ENCODE assay signal across 10 cellular contexts in the genomic region with DNA sequence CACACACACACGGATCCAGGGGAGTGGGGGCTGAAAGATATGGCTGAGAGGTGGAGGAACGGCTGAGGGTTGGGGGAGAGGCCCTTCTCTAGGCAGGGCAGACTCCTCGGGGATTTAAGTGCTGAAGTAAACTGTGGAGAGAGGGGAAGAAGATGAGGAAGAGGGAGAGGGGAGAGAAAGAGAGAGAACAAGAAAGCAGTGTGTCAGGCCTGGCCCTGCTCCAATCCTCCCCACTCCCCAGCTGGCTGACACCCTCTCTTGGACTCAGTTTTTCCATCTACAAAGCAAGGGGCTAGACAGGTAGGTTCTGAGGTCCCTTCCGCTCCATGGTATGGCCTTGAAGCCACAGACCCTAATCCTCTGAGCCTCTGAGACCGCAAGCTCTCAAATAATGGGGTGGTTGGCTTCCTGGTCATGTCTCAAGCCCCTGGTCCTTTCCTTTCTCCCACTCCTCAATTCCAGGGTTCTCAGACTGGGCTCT. TPM values are rescaled to one million over a fixed set of nuclear protein-coding genes. Genes with fewer than 3 reads are reported as not detected.
DNase-seq lines count a peak whose midpoint lies in the region; ATAC-seq, FAIRE-seq and TF ChIP-seq lines count a peak whose summit lies in the region.
"Had no signal": no experiment of that assay in that cellular context is flagged by ENCODE, and none has a peak within 500 bp of the region (broad histone marks: within the 10 kb centered on the region; RNA-seq: fewer than 3 reads in every experiment).

No MANE protein-coding gene starts in this region.

- no peak for TF ChIP-seq POLR2A in HCT116 (IDR thresholded peaks at IDR 0.05; ENCODE audit: borderline replicate concordance, extremely low read depth, insufficient read depth, insufficient read length)

- TF ChIP-seq CTCF in HCT116 (IDR thresholded peaks at IDR 0.05 in 2 of 3, conservative IDR thresholded peaks at IDR 0.05 in 1 of 3; ENCODE audit: borderline replicate concordance in 1 of 3, insufficient read depth in 1 of 3, low read depth in 2 of 3, low read length in 2 of 3) (no peak), left ventricle myocardium inferior (IDR thresholded peaks at IDR 0.05; ENCODE audit: borderline replicate concordance) (no peak), GM13976 (IDR thresholded peaks at IDR 0.05; ENCODE audit: borderline replicate concordance, control extremely low read depth, extremely low read depth, insufficient read depth, missing control alignments) (no peak)

- peak overlapping the region; percentile 99 for H3K4me2 ChIP-seq in HCT116 (ENCODE audit: low read length)

- peaks cover 34% of the 10 kb centered on the region for H3K36me3 Mint-ChIP-seq in activated CD8-positive, alpha-beta T cell treated with anti-CD3 and anti-CD28 coated beads, Interleukin-2, amount 10 ng/mL, durations not matched to agents 7 days and 5 days (ENCODE audit: low read depth)

- H3K27ac ChIP-seq in HCT116 (ENCODE audit: low read depth, low read length) (peak overlapping the region; percentile 12), left ventricle myocardium inferior (replicated peaks) (peak overlapping the region; percentile 100), small intestine (ENCODE audit: low read depth in 1 of 2, low read length in 1 of 2) (peak overlapping the region; percentile 15 to 44)

- H3K4me1 Mint-ChIP-seq in activated CD8-positive, alpha-beta T cell treated with anti-CD3 and anti-CD28 coated beads, Interleukin-2, amount 10 ng/mL, durations not matched to agents 7 days and 5 days (ENCODE audit: low read depth), result peaks cover 59% of the 10 kb centered on the region

- H3K27me3 ChIP-seq in HCT116 (ENCODE audit: insufficient read depth, low read length) (no peaks in the 10 kb centered on the region), left ventricle myocardium inferior (ENCODE audit: low read depth) (no peaks in the 10 kb centered on the region), small intestine (ENCODE audit: control insufficient read depth in 2 of 2, insufficient read depth in 2 of 2, low read length in 2 of 2) (no peaks in the 10 kb centered on the region)

- H2AFZ ChIP-seq in HCT116 (ENCODE audit: low read depth, low read length, poor library complexity, severe bottlenecking), result no peak overlapping the region

- intact Hi-C loops in HCT116 (cut with micrococcal nuclease) (no loop called here), left ventricle myocardium inferior (cut with micrococcal nuclease) (no loop called here)

- in situ Hi-C loops in GM13976 (cut with MboI; ENCODE audit: low sequenced_read_pairs, unreplicated experiment), result no loop called here

- H3K4me1 ChIP-seq in HCT116 (ENCODE audit: control insufficient read depth in 1 of 2, insufficient read depth in 2 of 2, low read length in 2 of 2), result peaks cover 42 to 78% of the 10 kb centered on the region in 2 experiments
- H3K4me1 ChIP-seq in left ventricle myocardium inferior, result peaks cover 86% of the 10 kb centered on the region
- H3K4me1 ChIP-seq in small intestine (ENCODE audit: control insufficient read depth in 2 of 2, insufficient read depth in 1 of 2, low read depth in 1 of 2, low read length in 1 of 2), result peaks cover 6 to 15% of the 10 kb centered on the region in 2 donors

- WGBS in small intestine, 3 donors, result 47 to 58% (median 51%) methylated on average over 5 of the region's 5 CpGs

- CTCF ChIA-PET in HCT116 (lab: Charles Lee), result interaction anchor here (0.7 kb wide), 1 partner anchor 459 kb away, joined by 3 read pairs; no protein-coding TSS in a partner anchor
- CTCF ChIA-PET in activated CD8-positive, alpha-beta T cell treated with anti-CD3 and anti-CD28 coated beads, Interleukin-2, amount 10 ng/mL, durations not matched to agents 7 days and 5 days (lab: Charles Lee), result interaction anchor here (0.7 to 14.0 kb wide), 6 partner anchors 23 to 217 kb away, joined by 3 to 165 read pairs (median 6); a partner anchor contains a TSS

- H3K4me3 ChIP-seq in HCT116 (replicated peaks in 1 of 2; ENCODE audit: low read depth in 1 of 2, low read length in 2 of 2) (no peak overlapping the region), left ventricle myocardium inferior (peak overlapping the region; percentile 95), small intestine (ENCODE audit: low read depth in 1 of 2, low read length in 2 of 2) (peak overlapping the region in 1 of 2 donors; percentile 97)

- TF ChIP-seq RAD21 in HCT116 (IDR thresholded peaks at IDR 0.05; ENCODE audit: low read depth), result no peak

- POLR2A ChIA-PET in HCT116 (lab: Charles Lee), result interaction anchor here (9.4 kb wide), 1 partner anchor 12 kb away, joined by 95 read pairs; no protein-coding TSS in a partner anchor
- POLR2A ChIA-PET in activated CD8-positive, alpha-beta T cell treated with anti-CD3 and anti-CD28 coated beads, Interleukin-2, amount 10 ng/mL, durations not matched to agents 7 days and 5 days (lab: Charles Lee), result interaction anchor here (0.6 to 8.3 kb wide), 6 partner anchors 13 to 60 kb away, joined by 4 to 343 read pairs (median 4); a partner anchor contains a TSS

- no peak for ATAC-seq in HCT116
- ATAC-seq in activated CD8-positive, alpha-beta T cell treated with anti-CD3 and anti-CD28 coated beads, Interleukin-2, amount 10 ng/mL, durations not matched to agents 7 days and 5 days, result no peak
- no peak for ATAC-seq in HG02938 (IDR thresholded peaks at IDR 0.05; ENCODE audit: unreplicated experiment)
- no peak for ATAC-seq in HG03521 (IDR thresholded peaks at IDR 0.05; ENCODE audit: unreplicated experiment)

- peak overlapping the region; percentile 79 for H3K4me3 Mint-ChIP-seq in activated CD8-positive, alpha-beta T cell treated with anti-CD3 and anti-CD28 coated beads, Interleukin-2, amount 10 ng/mL, durations not matched to agents 7 days and 5 days

- H3K9me3 ChIP-seq in HCT116 (ENCODE audit: control insufficient read depth in 1 of 2, insufficient read depth in 1 of 2, low read depth in 1 of 2, low read length in 2 of 2) (no peaks in the 10 kb centered on the region), left ventricle myocardium inferior (replicated peaks) (no peaks in the 10 kb centered on the region), small intestine (ENCODE audit: control insufficient read depth, low read depth) (no peaks in the 10 kb centered on the region)

- H3K9me3 Mint-ChIP-seq in activated CD8-positive, alpha-beta T cell treated with anti-CD3 and anti-CD28 coated beads, Interleukin-2, amount 10 ng/mL, durations not matched to agents 7 days and 5 days (ENCODE audit: insufficient read depth), result no peaks in the 10 kb centered on the region

- no peaks in the 10 kb centered on the region for H3K9me2 ChIP-seq in HCT116 (ENCODE audit: insufficient read depth)

- H3K27me3 Mint-ChIP-seq in activated CD8-positive, alpha-beta T cell treated with anti-CD3 and anti-CD28 coated beads, Interleukin-2, amount 10 ng/mL, durations not matched to agents 7 days and 5 days (ENCODE audit: low read depth), result no peaks in the 10 kb centered on the region

- FAIRE-seq in small intestine (lab: Jason Lieb, UNC), result no peak

- H3K27ac Mint-ChIP-seq in activated CD8-positive, alpha-beta T cell treated with anti-CD3 and anti-CD28 coated beads, Interleukin-2, amount 10 ng/mL, durations not matched to agents 7 days and 5 days, result peak overlapping the region; percentile 93

- H3K36me3 ChIP-seq in HCT116 (ENCODE audit: control insufficient read depth in 1 of 2, insufficient read depth in 2 of 2, low read length in 2 of 2) (peaks cover 4 to 13% of the 10 kb centered on the region in 2 experiments; a peak in 3 of 4 replicates), left ventricle myocardium inferior (peaks cover 24% of the 10 kb centered on the region), small intestine (ENCODE audit: control insufficient read depth in 2 of 2, insufficient read depth in 2 of 2, low read length in 2 of 2) (peaks cover 0 to 4% of the 10 kb centered on the region in 2 donors)

- peak overlapping the region; percentile 100 for H3K9ac ChIP-seq in HCT116 (ENCODE audit: low read length)

- RAD21 ChIA-PET in HCT116 (lab: Charles Lee; ENCODE audit: low non-redundant PET in 1 of 2, low total read pairs in 2 of 2, uncharacterized antibody in 2 of 2, unreplicated experiment in 2 of 2), result no interaction called here

- peaks cover 36% of the 10 kb centered on the region for H3K79me2 ChIP-seq in HCT116 (ENCODE audit: insufficient read depth, low read length)

- no peaks in the 10 kb centered on the region for H4K20me1 ChIP-seq in HCT116 (ENCODE audit: insufficient read depth)

- DNase-seq in HCT116 (ENCODE audit: low read depth, low spot score), result no peak
- DNase-seq in activated CD8-positive, alpha-beta T cell treated with anti-CD3 and anti-CD28 coated beads, Interleukin-2, amount 10 ng/mL, durations not matched to agents 7 days and 5 days, result no peak
- DNase-seq in left ventricle myocardium inferior, result no peak
- no peak for DNase-seq in small intestine
- no peak for DNase-seq in GM13976 (ENCODE audit: low spot score)
- no peak for DNase-seq in pons (ENCODE audit: low spot score)
- DNase-seq: NCI-H2171; stimulated activated CD4-positive, alpha-beta T cell treated with anti-CD3 and anti-CD28 coated beads, Interleukin-4, amount 100 ng/mL, for 1 hour had no signal

- no TSS peak for BruUV-seq in HCT116 (replicated peaks; lab: Mats Ljungman, UMichigan)

RNA-seq across cellular contexts. Expression of a gene that starts 2.0 kb away (rescaled TPM):
- 35.9 TPM for total RNA-seq in HCT116 (2021; ENCODE audit: unreplicated experiment)
- 44.1 and 53.0 TPM in 2 replicates for polyA plus RNA-seq in HCT116 (2012)
- 10 to 100 TPM; 56.3 to 56.7 TPM for total RNA-seq in activated CD8-positive, alpha-beta T cell treated with anti-CD3 and anti-CD28 coated beads, Interleukin-2, amount 10 ng/mL, durations not matched to agents 7 days and 5 days
- 59.6 TPM for total RNA-seq in left ventricle myocardium inferior
- polyA plus RNA-seq in small intestine, result 10 to 100 TPM; 27.5 to 47.3 (median 46.2) TPM

RNA-seq across cellular contexts. Expression of a gene that starts 8.6 kb away (rescaled TPM):
- total RNA-seq in HCT116 (2021; ENCODE audit: unreplicated experiment) (87.6 TPM), left ventricle myocardium inferior (109 TPM)
- 102 and 166 TPM in 2 replicates for polyA plus RNA-seq in HCT116 (2012)
- total RNA-seq in activated CD8-positive, alpha-beta T cell treated with anti-CD3 and anti-CD28 coated beads, Interleukin-2, amount 10 ng/mL, durations not matched to agents 7 days and 5 days, result 10 to 100 TPM; 35.0 to 38.1 TPM
- 10 to 100 TPM; 47.8 to 79.4 (median 60.1) TPM for polyA plus RNA-seq in small intestine

RNA-seq across cellular contexts. Expression of a gene that starts 15.4 kb away (rescaled TPM):
- total RNA-seq in HCT116 (2021; ENCODE audit: unreplicated experiment) (30.1 TPM), left ventricle myocardium inferior (7.9 TPM)
- 30.8 and 40.9 TPM in 2 replicates for polyA plus RNA-seq in HCT116 (2012)
- total RNA-seq in activated CD8-positive, alpha-beta T cell treated with anti-CD3 and anti-CD28 coated beads, Interleukin-2, amount 10 ng/mL, durations not matched to agents 7 days and 5 days, result 10 to 100 TPM; 39.6 to 44.1 TPM
- polyA plus RNA-seq in small intestine, result 10 to 100 TPM in 1 of 3 donors, 1 to 10 TPM in 1, under 1 TPM in 1; 0.89 to 14.9 (median 1.4) TPM

RNA-seq across cellular contexts. Expression of a gene that starts 29.2 kb away (rescaled TPM):
- total RNA-seq in HCT116 (2021; ENCODE audit: unreplicated experiment) (6.4 TPM), left ventricle myocardium inferior (8.4 TPM)
- 4.7 and 5.4 TPM in 2 replicates for polyA plus RNA-seq in HCT116 (2012)
- total RNA-seq in activated CD8-positive, alpha-beta T cell treated with anti-CD3 and anti-CD28 coated beads, Interleukin-2, amount 10 ng/mL, durations not matched to agents 7 days and 5 days, result 10 to 100 TPM; 12.7 TPM
- polyA plus RNA-seq in small intestine, result 10 to 100 TPM in 2 of 3 donors, 1 to 10 TPM in 1; 9.8 to 13.8 (median 11.8) TPM

RNA-seq across cellular contexts. Expression of a gene that starts 36.9 kb away (rescaled TPM):
- total RNA-seq in HCT116 (2021; ENCODE audit: unreplicated experiment) (0.61 TPM), left ventricle myocardium inferior (not detected)
- polyA plus RNA-seq in HCT116 (2012), result 0.10 and 0.12 TPM in 2 replicates
- under 1 TPM in 1 of 2 experiments, not detected in 1; 0.29 TPM for total RNA-seq in activated CD8-positive, alpha-beta T cell treated with anti-CD3 and anti-CD28 coated beads, Interleukin-2, amount 10 ng/mL, durations not matched to agents 7 days and 5 days
- under 1 TPM in 1 of 3 donors, not detected in 2; 0.06 TPM for polyA plus RNA-seq in small intestine

Comparison
In these comparisons a context has a peak if more than half of its experiments do, and no peak if none do; other contexts are left out.
1. H3K27ac ChIP-seq: peak in every context shown above with its lines; median percentile 100 in left ventricle myocardium inferior; 30 in small intestine; 12 in HCT116.